In the genomic region with DNA sequence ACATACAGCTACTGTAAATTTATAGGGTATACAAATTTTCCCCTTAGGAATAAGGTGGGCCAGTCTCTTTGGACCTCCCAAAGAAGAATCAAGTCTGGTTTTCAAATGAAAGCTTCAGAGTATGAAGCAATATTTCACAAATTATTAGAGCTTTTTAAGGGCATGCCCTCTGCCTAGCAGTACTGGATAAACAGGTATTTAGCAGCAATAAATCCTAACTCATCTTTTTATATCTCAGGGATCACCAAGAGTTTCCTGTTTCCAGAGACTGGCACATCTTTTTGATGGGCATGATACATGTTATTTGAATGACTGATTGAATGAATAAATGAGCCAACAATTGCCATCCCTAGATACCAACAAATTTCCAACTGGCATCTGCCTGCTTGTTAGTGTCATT, we compare ENCODE assay signal across 17 cellular contexts.
DNase-seq lines count a peak whose midpoint lies in the region; ATAC-seq, FAIRE-seq and TF ChIP-seq lines count a peak whose summit lies in the region.
"Had no signal": no experiment of that assay in that cellular context is flagged by ENCODE, and none has a peak within 500 bp of the region (broad histone marks: within the 10 kb centered on the region; RNA-seq: fewer than 3 reads in every experiment).

No MANE protein-coding gene starts in this region.

- peak overlapping the region; percentile 47 to 91; a peak in 4 of 6 replicates for H3K27ac ChIP-seq in A549
- peak overlapping the region; percentile 37 for H3K27ac ChIP-seq in PC-3 (ENCODE audit: low read length)
- H3K27ac ChIP-seq in K562 (ENCODE audit: extremely low read depth, low read depth, low read length) = no peak overlapping the region
- no peak overlapping the region for H3K27ac ChIP-seq in body of pancreas
- H3K27ac ChIP-seq: 22Rv1, BLaER1 had no signal

- H3K9me3 Mint-ChIP-seq in type B pancreatic cell = peaks cover 8% of the 10 kb centered on the region
- no peaks in the 10 kb centered on the region for H3K9me3 Mint-ChIP-seq in stimulated activated effector memory CD8-positive, alpha-beta T cell treated with anti-CD3 and anti-CD28 coated beads, Interleukin-12 subunit alpha, Interleukin-12 subunit beta, amount 100 ng/mL, for 72 hours
- H3K9me3 Mint-ChIP-seq: CD4-positive, alpha-beta memory T cell; IgD-negative memory B cell had no signal

- intact Hi-C loops in PC-3 (cut with micrococcal nuclease) = no loop called here
- intact Hi-C loops in K562 (cut with micrococcal nuclease) = no loop called here
- intact Hi-C loops in body of pancreas (cut with DNase I) = no loop called here

- H3K4me3 ChIP-seq in A549 (no peak overlapping the region), PC-3 (ENCODE audit: low read length) (no peak overlapping the region), K562 (no peak overlapping the region), body of pancreas (no peak overlapping the region)
- H3K4me3 ChIP-seq: BLaER1 had no signal

- TF ChIP-seq POLR2A in A549 (IDR thresholded peaks at IDR 0.05; ENCODE audit: low read length) (no peak), K562 (conservative IDR thresholded peaks at IDR 0.05) (no peak), body of pancreas (IDR thresholded peaks at IDR 0.05) (no peak)

- no peaks in the 10 kb centered on the region for H3K27me3 Mint-ChIP-seq in type B pancreatic cell
- H3K27me3 Mint-ChIP-seq: IgD-negative memory B cell had no signal

- no peaks in the 10 kb centered on the region for H4K20me1 ChIP-seq in PC-3 (ENCODE audit: low read length)
- no peaks in the 10 kb centered on the region for H4K20me1 ChIP-seq in K562 (replicated peaks; ENCODE audit: control insufficient read depth, insufficient read depth, low read length)
- H4K20me1 ChIP-seq: BLaER1 had no signal

- H3K4me2 ChIP-seq in A549 (no peak overlapping the region), PC-3 (ENCODE audit: low read length) (peak overlapping the region; percentile 37; the same call in 1 of the 2 replicates), K562 (ENCODE audit: insufficient read depth, low read length) (no peak overlapping the region)
- H3K4me2 ChIP-seq: BLaER1 had no signal

- ATAC-seq in A549 = no peak
- no peak for ATAC-seq in PC-3
- no peak for ATAC-seq in K562
- no peak for ATAC-seq in body of pancreas
- ATAC-seq in stimulated activated effector memory CD8-positive, alpha-beta T cell treated with anti-CD3 and anti-CD28 coated beads, Interleukin-12 subunit alpha, Interleukin-12 subunit beta, amount 100 ng/mL, for 72 hours = no peak
- ATAC-seq: HepG2 had no signal

- no peak for DNase-seq in A549 (ENCODE audit: low read depth in 1 of 2, low spot score in 1 of 2)
- DNase-seq in PC-3 = peak; percentile 72
- no peak for DNase-seq in K562 (ENCODE audit: extremely low read depth in 1 of 4, low spot score in 3 of 4)
- DNase-seq in type B pancreatic cell (ENCODE audit: extremely low spot score, unreplicated experiment) = no peak
- no peak for DNase-seq in body of pancreas
- no peak for DNase-seq in NCI-H2107 treated with DMSO at 0.1 percent for 48 hours (lab: John Stamatoyannopoulos, UW; ENCODE audit: unreplicated experiment)
- no peak for DNase-seq in stimulated activated effector memory CD8-positive, alpha-beta T cell treated with anti-CD3 and anti-CD28 coated beads, Interleukin-12 subunit alpha, Interleukin-12 subunit beta, amount 100 ng/mL, for 72 hours (ENCODE audit: low spot score in 2 of 2)
- DNase-seq: CD4-positive, alpha-beta memory T cell; DMS79 treated with DMSO at 0.1 percent for 48 hours; GF-D8; GOT3; H7 had no signal

- H3K4me3 Mint-ChIP-seq in type B pancreatic cell = peak overlapping the region; percentile 12
- H3K4me3 Mint-ChIP-seq in stimulated activated effector memory CD8-positive, alpha-beta T cell treated with anti-CD3 and anti-CD28 coated beads, Interleukin-12 subunit alpha, Interleukin-12 subunit beta, amount 100 ng/mL, for 72 hours = no peak overlapping the region
- H3K4me3 Mint-ChIP-seq: CD14-positive monocyte; CD4-positive, alpha-beta memory T cell had no signal

- peaks cover 12% of the 10 kb centered on the region; the same call in 1 of the 2 replicates for H3K79me2 ChIP-seq in PC-3 (ENCODE audit: low read length)
- no peaks in the 10 kb centered on the region for H3K79me2 ChIP-seq in K562 (ENCODE audit: control insufficient read depth, insufficient read depth, low read length)

- H3K9me3 ChIP-seq in A549 (no peaks in the 10 kb centered on the region), PC-3 (ENCODE audit: low read length) (no peaks in the 10 kb centered on the region), K562 (replicated peaks; ENCODE audit: control insufficient read depth, insufficient read depth, low read depth, low read length) (no peaks in the 10 kb centered on the region), body of pancreas (no peaks in the 10 kb centered on the region)
- H3K9me3 ChIP-seq: BLaER1 had no signal

- POLR2A ChIA-PET in A549 (lab: Yijun Ruan, JAX) = no interaction called here
- POLR2A ChIA-PET in PC-3 (lab: Charles Lee; ENCODE audit: unreplicated experiment) = no interaction called here
- POLR2A ChIA-PET in K562 (lab: Yijun Ruan, JAX) = interaction anchor here (1.0 kb wide), 1 partner anchor 18 kb away, joined by 4 read pairs; no protein-coding TSS in a partner anchor

- BruUV-seq in PC-3 (replicated peaks; lab: Mats Ljungman, UMichigan) (no TSS peak), K562 (replicated peaks; lab: Mats Ljungman, UMichigan) (no TSS peak)

- H3K9me1 ChIP-seq in K562 (ENCODE audit: control insufficient read depth, insufficient read depth, low read length) = no peaks in the 10 kb centered on the region

- no peaks in the 10 kb centered on the region for H3K36me3 Mint-ChIP-seq in type B pancreatic cell
- H3K36me3 Mint-ChIP-seq in stimulated activated effector memory CD8-positive, alpha-beta T cell treated with anti-CD3 and anti-CD28 coated beads, Interleukin-12 subunit alpha, Interleukin-12 subunit beta, amount 100 ng/mL, for 72 hours = no peaks in the 10 kb centered on the region
- H3K36me3 Mint-ChIP-seq: CD14-positive monocyte; CD4-positive, alpha-beta memory T cell; IgD-negative memory B cell had no signal

- TF ChIP-seq RAD21 in A549 (conservative IDR thresholded peaks at IDR 0.05 in 1 of 2, IDR thresholded peaks at IDR 0.05 in 1 of 2) (no peak), K562 (CRISPR knock-in tag; conservative IDR thresholded peaks at IDR 0.05 in 1 of 2, IDR thresholded peaks at IDR 0.05 in 1 of 2) (no peak)

- peaks cover 72% of the 10 kb centered on the region for H3K4me1 Mint-ChIP-seq in type B pancreatic cell (ENCODE audit: unreplicated experiment)
- H3K4me1 Mint-ChIP-seq in stimulated activated effector memory CD8-positive, alpha-beta T cell treated with anti-CD3 and anti-CD28 coated beads, Interleukin-12 subunit alpha, Interleukin-12 subunit beta, amount 100 ng/mL, for 72 hours = no peaks in the 10 kb centered on the region

- no peaks in the 10 kb centered on the region for H3K9me2 ChIP-seq in PC-3 (replicated peaks; ENCODE audit: low read length)

- peaks cover 10% of the 10 kb centered on the region for H3F3A ChIP-seq in PC-3 (ENCODE audit: low read length, unreplicated experiment)

- in situ Hi-C loops in K562 (cut with MboI) = no loop called here

- no peak for TF ChIP-seq CTCF in A549 (IDR thresholded peaks at IDR 0.05)
- TF ChIP-seq CTCF in PC-3 (conservative IDR thresholded peaks at IDR 0.05; ENCODE audit: low read depth, low read length) = no peak
- TF ChIP-seq CTCF in K562 (IDR thresholded peaks at IDR 0.05 in 2 of 3, conservative IDR thresholded peaks at IDR 0.05 in 1 of 3; ENCODE audit: insufficient read depth in 2 of 3, low read depth in 1 of 3, low read length in 3 of 3) = no peak
- no peak for TF ChIP-seq CTCF in type B pancreatic cell (conservative IDR thresholded peaks at IDR 0.05)
- no peak for TF ChIP-seq CTCF in body of pancreas (IDR thresholded peaks at IDR 0.05)

- CTCF ChIA-PET in A549 (lab: Yijun Ruan, JAX) = interaction anchor here (1.2 to 2.1 kb wide), 3 partner anchors 9 to 679 kb away, joined by 3 to 6 read pairs (median 5); no protein-coding TSS in a partner anchor
- CTCF ChIA-PET in PC-3 (lab: Charles Lee) = no interaction called here
- CTCF ChIA-PET in K562 (lab: Yijun Ruan, JAX; ENCODE audit: low intra/inter-chr PET ratio) = no interaction called here

- FAIRE-seq in A549 (lab: Jason Lieb, UNC) = no peak
- no peak for FAIRE-seq in K562 (lab: Jason Lieb, UNC)
- FAIRE-seq: HepG2 had no signal

- H2AFZ ChIP-seq in PC-3 (ENCODE audit: low read length) (no peak overlapping the region), K562 (ENCODE audit: low read depth, low read length) (0 out of 2 replicates have a peak overlapping the region, but pooled peaks have one; percentile 2)

- H3K4me1 ChIP-seq in A549 = peaks cover 47% of the 10 kb centered on the region
- H3K4me1 ChIP-seq in PC-3 (ENCODE audit: insufficient read depth, low read length) = peaks cover 79% of the 10 kb centered on the region
- peaks cover 0 to 19% of the 10 kb centered on the region in 2 experiments; a peak in 2 of 5 replicates for H3K4me1 ChIP-seq in K562 (replicated peaks in 1 of 2; ENCODE audit: control insufficient read depth in 2 of 2, insufficient read depth in 2 of 2, low read length in 2 of 2)
- peaks cover 23% of the 10 kb centered on the region for H3K4me1 ChIP-seq in body of pancreas

- peak overlapping the region; percentile 50 for H3K27ac Mint-ChIP-seq in type B pancreatic cell
- no peak overlapping the region for H3K27ac Mint-ChIP-seq in stimulated activated effector memory CD8-positive, alpha-beta T cell treated with anti-CD3 and anti-CD28 coated beads, Interleukin-12 subunit alpha, Interleukin-12 subunit beta, amount 100 ng/mL, for 72 hours
- H3K27ac Mint-ChIP-seq: CD14-positive monocyte; CD4-positive, alpha-beta memory T cell; IgD-negative memory B cell had no signal

- no peaks in the 10 kb centered on the region; the same call in 1 of the 2 replicates for H3K36me3 ChIP-seq in PC-3 (ENCODE audit: low read depth, low read length)
- H3K36me3 ChIP-seq in K562 (ENCODE audit: control insufficient read depth, insufficient read depth, low read length) = no peaks in the 10 kb centered on the region
- no peaks in the 10 kb centered on the region for H3K36me3 ChIP-seq in body of pancreas (replicated peaks in 1 of 2; ENCODE audit: insufficient read depth in 1 of 2, low read depth in 2 of 2)
- H3K36me3 ChIP-seq: BLaER1 had no signal

- TF ChIP-seq EP300 in A549 (IDR thresholded peaks at IDR 0.05) (no peak), K562 (IDR thresholded peaks at IDR 0.05; ENCODE audit: low read length) (no peak)

- no peaks in the 10 kb centered on the region for H3K27me3 ChIP-seq in PC-3 (ENCODE audit: low read length)
- H3K27me3 ChIP-seq in K562 (ENCODE audit: control insufficient read depth in 2 of 2, insufficient read depth in 2 of 2, low read length in 2 of 2) = no peaks in the 10 kb centered on the region
- no peaks in the 10 kb centered on the region for H3K27me3 ChIP-seq in body of pancreas
- H3K27me3 ChIP-seq: BLaER1 had no signal

- H3K9ac ChIP-seq in PC-3 (ENCODE audit: low read length) = no peak overlapping the region
- H3K9ac ChIP-seq in K562 (ENCODE audit: insufficient read depth in 1 of 2, low read depth in 2 of 2, low read length in 2 of 2) = no peak overlapping the region
- H3K9ac ChIP-seq: BLaER1 had no signal

TF ChIP-seq in A549, 52 proteins besides CTCF, POLR2A, EP300 and RAD21 (continues in another document):
- no peak for TF ChIP-seq RCOR1 (IDR thresholded peaks at IDR 0.05; ENCODE audit: low read depth, low read length)

Comparison
In these comparisons a context has a peak if more than half of its experiments do, and no peak if none do; other contexts are left out.
1. H3K27ac ChIP-seq: peak in A549 (2 of 2) and PC-3 (single experiment); none in K562 (single experiment) and body of pancreas (0 of 4).